ENCODE assay signal across 8 cellular contexts in the genomic region with DNA sequence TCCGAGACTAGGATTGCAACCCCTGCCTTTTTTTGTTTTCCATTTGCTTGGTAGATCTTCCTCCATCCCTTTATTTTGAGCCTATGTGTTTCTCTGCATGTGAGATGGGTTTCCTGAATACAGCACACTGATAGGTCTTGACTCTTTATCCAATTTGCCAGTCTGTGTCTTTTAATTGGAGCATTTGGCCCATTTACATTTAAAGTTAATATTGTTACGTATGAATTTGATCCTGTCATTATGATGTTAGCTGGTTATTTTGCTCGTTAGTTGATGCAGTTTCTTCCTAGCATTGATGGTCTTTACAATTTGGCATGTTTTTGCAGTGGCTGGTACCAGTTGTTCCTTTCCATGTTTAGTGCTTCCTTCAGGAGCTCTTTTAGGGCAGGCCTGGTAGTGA. TPM values are rescaled to one million over a fixed set of nuclear protein-coding genes. Genes with fewer than 3 reads are reported as not detected.
DNase-seq lines count a peak whose midpoint lies in the region; ATAC-seq and TF ChIP-seq lines count a peak whose summit lies in the region.
"Not testable (repeated sequence)": the region's sequence is repeated elsewhere in the genome, so short reads cannot be mapped to it uniquely, and the experiment has no call there.

No MANE protein-coding gene starts in this region.

- H3K27ac ChIP-seq in CD4-positive, alpha-beta memory T cell (ENCODE audit: low read depth, low read length): not testable (repeated sequence)

- not testable (repeated sequence) for H3K36me3 ChIP-seq in CD4-positive, alpha-beta memory T cell (ENCODE audit: insufficient read depth, low read length)

- not testable (repeated sequence) for H3K4me3 ChIP-seq in CD4-positive, alpha-beta memory T cell (ENCODE audit: low read length in 2 of 2)

- not testable (repeated sequence) for H3K9me3 ChIP-seq in CD4-positive, alpha-beta memory T cell (ENCODE audit: control insufficient read depth in 1 of 2, low read length in 2 of 2); T-helper 17 cell (ENCODE audit: control insufficient read depth, low read length, poor library complexity, severe bottlenecking)

- intact Hi-C loops in CD4-positive, alpha-beta memory T cell (cut with micrococcal nuclease); activated CD4-positive, alpha-beta memory T cell treated with anti-CD3 and anti-CD28 coated beads for 36 hours (cut with micrococcal nuclease); natural killer cell (cut with micrococcal nuclease): not testable (repeated sequence)

- not testable (repeated sequence) for ATAC-seq in T-helper 17 cell; activated T-cell treated with anti-CD3 and anti-CD28 coated beads, Interleukin-2, amount 50 U/mL, for 72 hours (replicated peaks in 1 of 2); effector memory CD8-positive, alpha-beta T cell (replicated peaks); natural killer cell

- peaks cover 36% of the 10 kb centered on the region for H3K4me1 ChIP-seq in CD4-positive, alpha-beta memory T cell (ENCODE audit: insufficient read depth, low read length)

- H3K27ac Mint-ChIP-seq in CD4-positive, alpha-beta memory T cell: peak overlapping the region in 4 of 7 donors; percentile 9 to 78 (median 12)
- not testable (repeated sequence) for H3K27ac Mint-ChIP-seq in T-helper 17 cell
- peak overlapping the region; percentile 2 for H3K27ac Mint-ChIP-seq in activated CD4-positive, alpha-beta memory T cell treated with anti-CD3 and anti-CD28 coated beads for 36 hours
- peak overlapping the region; percentile 85 for H3K27ac Mint-ChIP-seq in activated T-cell treated with anti-CD3 and anti-CD28 coated beads, Interleukin-2, amount 50 U/mL, for 72 hours
- peak overlapping the region; percentile 7 for H3K27ac Mint-ChIP-seq in activated naive CD8-positive, alpha-beta T cell
- H3K27ac Mint-ChIP-seq in effector memory CD8-positive, alpha-beta T cell: peak overlapping the region; percentile 62 to 66
- H3K27ac Mint-ChIP-seq in natural killer cell: peak overlapping the region; percentile 30 to 59
- H3K27ac Mint-ChIP-seq in stimulated activated naive CD8-positive, alpha-beta T cell treated with anti-CD3 and anti-CD28 coated beads, Interleukin-15, Interleukin-2, amounts not matched to agents 100 ng/mL and 50 ng/mL, for 24 hours: peak overlapping the region; percentile 6

- DNase-seq in CD4-positive, alpha-beta memory T cell; T-helper 17 cell; activated CD4-positive, alpha-beta memory T cell treated with anti-CD3 and anti-CD28 coated beads for 36 hours; activated T-cell treated with anti-CD3 and anti-CD28 coated beads, Interleukin-2, amount 50 U/mL, for 72 hours; effector memory CD8-positive, alpha-beta T cell; natural killer cell: not testable (repeated sequence)

- not testable (repeated sequence) for H3K9me3 Mint-ChIP-seq in CD4-positive, alpha-beta memory T cell; activated naive CD8-positive, alpha-beta T cell (ENCODE audit: low read depth); effector memory CD8-positive, alpha-beta T cell; natural killer cell
- peaks cover 15% of the 10 kb centered on the region for H3K9me3 Mint-ChIP-seq in activated CD4-positive, alpha-beta memory T cell treated with anti-CD3 and anti-CD28 coated beads for 36 hours
- peaks cover 8 to 14% of the 10 kb centered on the region in 2 donors for H3K9me3 Mint-ChIP-seq in activated T-cell treated with anti-CD3 and anti-CD28 coated beads, Interleukin-2, amount 50 U/mL, for 72 hours
- H3K9me3 Mint-ChIP-seq in stimulated activated naive CD8-positive, alpha-beta T cell treated with anti-CD3 and anti-CD28 coated beads, Interleukin-15, Interleukin-2, amounts not matched to agents 100 ng/mL and 50 ng/mL, for 24 hours: peaks cover 14% of the 10 kb centered on the region

- peaks cover 48 to 87% (median 66%) of the 10 kb centered on the region in 4 donors for H3K4me1 Mint-ChIP-seq in CD4-positive, alpha-beta memory T cell
- H3K4me1 Mint-ChIP-seq in T-helper 17 cell: peaks cover 48% of the 10 kb centered on the region
- peaks cover 78% of the 10 kb centered on the region for H3K4me1 Mint-ChIP-seq in activated CD4-positive, alpha-beta memory T cell treated with anti-CD3 and anti-CD28 coated beads for 36 hours (ENCODE audit: low read depth)
- peaks cover 61% of the 10 kb centered on the region for H3K4me1 Mint-ChIP-seq in activated T-cell treated with anti-CD3 and anti-CD28 coated beads, Interleukin-2, amount 50 U/mL, for 72 hours (ENCODE audit: low read depth)
- peaks cover 58% of the 10 kb centered on the region for H3K4me1 Mint-ChIP-seq in activated naive CD8-positive, alpha-beta T cell (ENCODE audit: low read depth)
- H3K4me1 Mint-ChIP-seq in effector memory CD8-positive, alpha-beta T cell (ENCODE audit: low read depth in 2 of 2): peaks cover 55 to 68% of the 10 kb centered on the region in 2 donors
- peaks cover 63 to 73% of the 10 kb centered on the region in 2 donors for H3K4me1 Mint-ChIP-seq in natural killer cell
- H3K4me1 Mint-ChIP-seq in stimulated activated naive CD8-positive, alpha-beta T cell treated with anti-CD3 and anti-CD28 coated beads, Interleukin-15, Interleukin-2, amounts not matched to agents 100 ng/mL and 50 ng/mL, for 24 hours (ENCODE audit: low read depth): peaks cover 72% of the 10 kb centered on the region

- CTCF ChIA-PET in CD4-positive, alpha-beta memory T cell (lab: Charles Lee; ENCODE audit: partially characterized antibody); activated CD4-positive, alpha-beta memory T cell treated with anti-CD3 and anti-CD28 coated beads for 36 hours (lab: Charles Lee): not testable (repeated sequence)

- peaks cover 24 to 42% of the 10 kb centered on the region in 2 donors for H3K36me3 Mint-ChIP-seq in CD4-positive, alpha-beta memory T cell
- not testable (repeated sequence) for H3K36me3 Mint-ChIP-seq in T-helper 17 cell (ENCODE audit: low read depth); natural killer cell
- H3K36me3 Mint-ChIP-seq in activated CD4-positive, alpha-beta memory T cell treated with anti-CD3 and anti-CD28 coated beads for 36 hours: peaks cover 44% of the 10 kb centered on the region
- H3K36me3 Mint-ChIP-seq in activated T-cell treated with anti-CD3 and anti-CD28 coated beads, Interleukin-2, amount 50 U/mL, for 72 hours (ENCODE audit: insufficient read depth in 2 of 2): peaks cover 32 to 46% of the 10 kb centered on the region in 2 donors
- H3K36me3 Mint-ChIP-seq in activated naive CD8-positive, alpha-beta T cell: peaks cover 22% of the 10 kb centered on the region
- peaks cover 20% of the 10 kb centered on the region for H3K36me3 Mint-ChIP-seq in effector memory CD8-positive, alpha-beta T cell (ENCODE audit: insufficient read depth)
- H3K36me3 Mint-ChIP-seq in stimulated activated naive CD8-positive, alpha-beta T cell treated with anti-CD3 and anti-CD28 coated beads, Interleukin-15, Interleukin-2, amounts not matched to agents 100 ng/mL and 50 ng/mL, for 24 hours (ENCODE audit: low read depth): peaks cover 40% of the 10 kb centered on the region

- not testable (repeated sequence) for H3K27me3 ChIP-seq in CD4-positive, alpha-beta memory T cell (ENCODE audit: insufficient read depth, low read length)

- H3K4me3 Mint-ChIP-seq in CD4-positive, alpha-beta memory T cell: peak overlapping the region in 6 of 8 donors; percentile 5 to 69 (median 54)
- H3K4me3 Mint-ChIP-seq in T-helper 17 cell: peak overlapping the region; percentile 65
- not testable (repeated sequence) for H3K4me3 Mint-ChIP-seq in activated CD4-positive, alpha-beta memory T cell treated with anti-CD3 and anti-CD28 coated beads for 36 hours; activated naive CD8-positive, alpha-beta T cell; stimulated activated naive CD8-positive, alpha-beta T cell treated with anti-CD3 and anti-CD28 coated beads, Interleukin-15, Interleukin-2, amounts not matched to agents 100 ng/mL and 50 ng/mL, for 24 hours
- H3K4me3 Mint-ChIP-seq in activated T-cell treated with anti-CD3 and anti-CD28 coated beads, Interleukin-2, amount 50 U/mL, for 72 hours: peak overlapping the region in 1 of 2 donors; percentile 53
- H3K4me3 Mint-ChIP-seq in effector memory CD8-positive, alpha-beta T cell: peak overlapping the region; percentile 43 to 52
- peak overlapping the region; percentile 17 for H3K4me3 Mint-ChIP-seq in natural killer cell

- not testable (repeated sequence) for TF ChIP-seq CTCF in natural killer cell (IDR thresholded peaks at IDR 0.05)

- H3K27me3 Mint-ChIP-seq in CD4-positive, alpha-beta memory T cell; T-helper 17 cell; activated CD4-positive, alpha-beta memory T cell treated with anti-CD3 and anti-CD28 coated beads for 36 hours; activated T-cell treated with anti-CD3 and anti-CD28 coated beads, Interleukin-2, amount 50 U/mL, for 72 hours (ENCODE audit: low read depth); activated naive CD8-positive, alpha-beta T cell; effector memory CD8-positive, alpha-beta T cell; natural killer cell (ENCODE audit: low read depth in 2 of 2); stimulated activated naive CD8-positive, alpha-beta T cell treated with anti-CD3 and anti-CD28 coated beads, Interleukin-15, Interleukin-2, amounts not matched to agents 100 ng/mL and 50 ng/mL, for 24 hours: not testable (repeated sequence)

- POLR2A ChIA-PET in CD4-positive, alpha-beta memory T cell (lab: Charles Lee; ENCODE audit: partially characterized antibody); activated CD4-positive, alpha-beta memory T cell treated with anti-CD3 and anti-CD28 coated beads for 36 hours (lab: Charles Lee): not testable (repeated sequence)

RNA-seq across cellular contexts. Expression of gene ANKRD12, which starts 32.9 kb away (rescaled TPM):
- 100 to 1,000 TPM; 262 to 280 TPM for total RNA-seq in CD4-positive, alpha-beta memory T cell
- 100 to 1,000 TPM in 1 of 2 donors, 10 to 100 TPM in 1; 10.7 to 141 TPM for polyA plus RNA-seq in CD4-positive, alpha-beta memory T cell
- total RNA-seq in T-helper 17 cell: 100 to 1,000 TPM; 191 to 257 TPM
- total RNA-seq in activated CD4-positive, alpha-beta memory T cell treated with anti-CD3 and anti-CD28 coated beads for 36 hours: 10 to 100 TPM; 77.8 to 83.9 TPM
- 100 to 1,000 TPM in 1 of 2 donors, 10 to 100 TPM in 1; 84.4 to 123 TPM for total RNA-seq in activated T-cell treated with anti-CD3 and anti-CD28 coated beads, Interleukin-2, amount 50 U/mL, for 72 hours
- 100 to 1,000 TPM; 136 to 148 (median 141) TPM for total RNA-seq in natural killer cell
